In the genomic region with DNA sequence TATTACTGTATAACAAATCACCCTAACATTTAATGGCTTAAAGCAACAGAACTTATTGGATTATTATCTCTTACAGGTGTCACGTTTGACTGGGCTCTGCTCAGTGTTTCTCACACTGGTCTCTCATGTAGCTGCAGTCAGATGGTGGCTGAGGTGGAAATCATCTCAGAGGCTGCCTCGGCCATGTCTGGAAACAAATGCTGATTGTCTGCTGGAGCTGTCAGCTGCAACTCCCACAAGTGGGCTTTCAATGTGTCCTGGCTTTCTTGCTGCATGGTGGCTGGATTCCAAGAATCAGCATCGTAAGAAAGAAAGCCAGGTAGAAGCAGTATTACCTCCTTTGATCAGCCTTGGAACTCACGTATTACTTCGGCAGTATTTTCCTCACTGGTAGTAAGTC, we compare ENCODE assay signal across 22 cellular contexts.
"Had no signal": no experiment of that assay in that cellular context is flagged by ENCODE, and none has a peak within 500 bp of the region (broad histone marks: within the 10 kb centered on the region; RNA-seq: fewer than 3 reads in every experiment).

No MANE protein-coding gene starts in this region.

- H3K4me3 ChIP-seq: dorsolateral prefrontal cortex, heart left ventricle, hepatocyte, lower lobe of right lung, neural progenitor cell, prostate gland, sigmoid colon, stomach, transverse colon, upper lobe of right lung, uterus had no signal

- ATAC-seq: heart left ventricle; left ventricle myocardium superior; lower lobe of right lung; naive thymus-derived CD4-positive, alpha-beta T cell; right cardiac atrium; stimulated activated effector memory CD8-positive, alpha-beta T cell treated with anti-CD3 and anti-CD28 coated beads, Interleukin-12 subunit alpha, Interleukin-12 subunit beta, amount 100 ng/mL, for 72 hours; upper lobe of right lung had no signal

- H3K36me3 ChIP-seq: heart left ventricle, lower lobe of right lung, neural progenitor cell, prostate gland, sigmoid colon, stomach, transverse colon, upper lobe of right lung, uterus had no signal

- H3K4me1 ChIP-seq: heart left ventricle, lower lobe of right lung, neural progenitor cell, parathyroid adenoma, prostate gland, sigmoid colon, stomach, transverse colon, upper lobe of right lung, uterus had no signal

- H3K27ac ChIP-seq: heart left ventricle, hepatocyte, lower lobe of right lung, neural progenitor cell, parathyroid adenoma, prostate gland, sigmoid colon, stomach, transverse colon, upper lobe of right lung, uterus had no signal

- H3K27me3 ChIP-seq: heart left ventricle, hepatocyte, neural progenitor cell, sigmoid colon, stomach, transverse colon, upper lobe of right lung, uterus had no signal

- DNase-seq: cerebellar nuclear complex; effector CD4-positive, alpha-beta T cell; heart left ventricle; kidney glomerular epithelial cell; left ventricle myocardium superior; lower lobe of right lung; naive thymus-derived CD4-positive, alpha-beta T cell; right cardiac atrium; sigmoid colon; stimulated activated CD4-positive, alpha-beta T cell treated with anti-CD3 and anti-CD28 coated beads, Interleukin-2, amount 100 ng/mL, for 24 hours; stimulated activated CD4-positive, alpha-beta T cell treated with anti-CD3 and anti-CD28 coated beads, Interleukin-4, amount 100 ng/mL, for 24 hours; stimulated activated naive CD4-positive, alpha-beta T cell treated with Interleukin-2 at 50 U/mL for 16 hours; stomach; transverse colon; upper lobe of right lung; uterus had no signal

- H3K9me3 ChIP-seq: heart left ventricle, lower lobe of right lung, prostate gland, sigmoid colon, transverse colon, upper lobe of right lung, uterus had no signal
